In genomic region chr7:130946110-130946509, GRCh38 we compare ENCODE assay signal across 1 cellular context.
TF ChIP-seq lines count a peak whose summit lies in the region.

No MANE protein-coding gene starts in this region.

TF ChIP-seq in K562, 482 proteins besides CTCF, POLR2A, EP300 and RAD21 (continued from another document):
- TF ChIP-seq, protein P1, sequence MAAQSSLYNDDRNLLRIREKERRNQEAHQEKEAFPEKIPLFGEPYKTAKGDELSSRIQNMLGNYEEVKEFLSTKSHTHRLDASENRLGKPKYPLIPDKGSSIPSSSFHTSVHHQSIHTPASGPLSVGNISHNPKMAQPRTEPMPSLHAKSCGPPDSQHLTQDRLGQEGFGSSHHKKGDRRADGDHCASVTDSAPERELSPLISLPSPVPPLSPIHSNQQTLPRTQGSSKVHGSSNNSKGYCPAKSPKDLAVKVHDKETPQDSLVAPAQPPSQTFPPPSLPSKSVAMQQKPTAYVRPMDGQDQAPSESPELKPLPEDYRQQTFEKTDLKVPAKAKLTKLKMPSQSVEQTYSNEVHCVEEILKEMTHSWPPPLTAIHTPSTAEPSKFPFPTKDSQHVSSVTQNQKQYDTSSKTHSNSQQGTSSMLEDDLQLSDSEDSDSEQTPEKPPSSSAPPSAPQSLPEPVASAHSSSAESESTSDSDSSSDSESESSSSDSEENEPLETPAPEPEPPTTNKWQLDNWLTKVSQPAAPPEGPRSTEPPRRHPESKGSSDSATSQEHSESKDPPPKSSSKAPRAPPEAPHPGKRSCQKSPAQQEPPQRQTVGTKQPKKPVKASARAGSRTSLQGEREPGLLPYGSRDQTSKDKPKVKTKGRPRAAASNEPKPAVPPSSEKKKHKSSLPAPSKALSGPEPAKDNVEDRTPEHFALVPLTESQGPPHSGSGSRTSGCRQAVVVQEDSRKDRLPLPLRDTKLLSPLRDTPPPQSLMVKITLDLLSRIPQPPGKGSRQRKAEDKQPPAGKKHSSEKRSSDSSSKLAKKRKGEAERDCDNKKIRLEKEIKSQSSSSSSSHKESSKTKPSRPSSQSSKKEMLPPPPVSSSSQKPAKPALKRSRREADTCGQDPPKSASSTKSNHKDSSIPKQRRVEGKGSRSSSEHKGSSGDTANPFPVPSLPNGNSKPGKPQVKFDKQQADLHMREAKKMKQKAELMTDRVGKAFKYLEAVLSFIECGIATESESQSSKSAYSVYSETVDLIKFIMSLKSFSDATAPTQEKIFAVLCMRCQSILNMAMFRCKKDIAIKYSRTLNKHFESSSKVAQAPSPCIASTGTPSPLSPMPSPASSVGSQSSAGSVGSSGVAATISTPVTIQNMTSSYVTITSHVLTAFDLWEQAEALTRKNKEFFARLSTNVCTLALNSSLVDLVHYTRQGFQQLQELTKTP (IDR thresholded peaks at IDR 0.05; ENCODE audit: low read depth in 1 of 2, partially characterized antibody in 2 of 2), result no peak
- TF ChIP-seq XRCC3 (IDR thresholded peaks at IDR 0.05), result no peak
- peak; percentile 34; the same call in 1 of the 2 replicates for TF ChIP-seq MAFK (IDR thresholded peaks at IDR 0.05; ENCODE audit: low read length)
- TF ChIP-seq ZNF316 (IDR thresholded peaks at IDR 0.05), result peak; percentile 85
- TF ChIP-seq CEBPG (CRISPR knock-in tag; IDR thresholded peaks at IDR 0.05), result no peak
- TF ChIP-seq CEBPG (tag; conservative IDR thresholded peaks at IDR 0.05 in 1 of 2, IDR thresholded peaks at IDR 0.05 in 1 of 2), result peak; percentile 21 to 40; a peak in 1 of 4 replicates
- TF ChIP-seq ZNF121 (CRISPR knock-in tag; conservative IDR thresholded peaks at IDR 0.05), result peak; percentile 68
- TF ChIP-seq MAFF (IDR thresholded peaks at IDR 0.05; ENCODE audit: low read length), result peak; percentile 49
- TF ChIP-seq, protein P2, sequence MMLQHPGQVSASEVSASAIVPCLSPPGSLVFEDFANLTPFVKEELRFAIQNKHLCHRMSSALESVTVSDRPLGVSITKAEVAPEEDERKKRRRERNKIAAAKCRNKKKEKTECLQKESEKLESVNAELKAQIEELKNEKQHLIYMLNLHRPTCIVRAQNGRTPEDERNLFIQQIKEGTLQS (IDR thresholded peaks at IDR 0.05), result peak; percentile 27; the same call in 1 of the 2 replicates
- TF ChIP-seq, protein P2 (CRISPR knock-in tag; conservative IDR thresholded peaks at IDR 0.05), result no peak
TF ChIP-seq in K562: peak in this region for 7.
